In the genomic region with DNA sequence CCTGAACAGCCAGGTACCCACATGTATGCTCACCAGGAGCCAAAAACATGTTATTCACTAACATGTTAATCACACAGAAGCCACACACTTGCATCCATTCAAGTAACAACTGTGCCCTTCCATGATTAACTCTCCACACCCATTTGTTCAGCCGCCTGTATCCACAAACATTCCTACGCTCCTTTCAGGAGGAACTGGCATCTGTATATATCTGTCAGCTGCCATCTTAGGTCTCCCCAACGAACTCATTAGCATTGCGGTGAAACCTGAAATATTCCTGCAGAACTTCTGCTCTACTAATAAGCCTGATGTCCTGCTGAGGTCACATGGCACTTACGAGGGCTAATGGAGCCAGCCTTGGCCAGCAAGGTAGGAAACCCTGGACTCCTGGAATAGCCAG, we compare ENCODE assay signal across 25 cellular contexts.
"Had no signal": no experiment of that assay in that cellular context is flagged by ENCODE, and none has a peak within 500 bp of the region (broad histone marks: within the 10 kb centered on the region; RNA-seq: fewer than 3 reads in every experiment).

No MANE protein-coding gene starts in this region.

- H3K4me2 ChIP-seq: hepatocyte, neural progenitor cell, smooth muscle cell had no signal

- H3K36me3 ChIP-seq: esophagus squamous epithelium, left lung, neural progenitor cell, prostate gland, right lobe of liver, stomach, tibial artery had no signal

- H3K27me3 ChIP-seq: hepatocyte, neural progenitor cell, right lobe of liver, testis had no signal

- H3K79me2 ChIP-seq: hepatocyte had no signal

- H3K27ac ChIP-seq: esophagus squamous epithelium, hepatocyte, left lung, neural progenitor cell, prostate gland, right lobe of liver, stomach, testis, tibial artery had no signal

- DNase-seq: cortex of kidney; effector memory CD8-positive, alpha-beta T cell; erythroblast; esophagus squamous epithelium; foreskin melanocyte; head of caudate nucleus; left lung; mesenchymal stem cell; mucosa of descending colon; naive B cell; right lobe of liver; stimulated activated CD4-positive, alpha-beta T cell treated with anti-CD3 and anti-CD28 coated beads, Interleukin-12 subunit alpha, Interleukin-12 subunit beta, amount 100 ng/mL, for 4 hours; stimulated activated CD4-positive, alpha-beta T cell treated with anti-CD3 and anti-CD28 coated beads, Interleukin-1b, Interleukin-23, amount 100 ng/mL, for 48 hours; stimulated activated CD4-positive, alpha-beta T cell treated with anti-CD3 and anti-CD28 coated beads, Interleukin-4, amount 100 ng/mL, for 1 hour; stimulated activated CD8-positive, alpha-beta memory T cell treated with anti-CD3 and anti-CD28 coated beads, Interleukin-4, amount 100 ng/mL, for 48 hours; stimulated activated naive CD4-positive, alpha-beta T cell treated with Interleukin-2 at 50 U/mL for 16 hours; stomach; testis; tibial artery had no signal

- H2AFZ ChIP-seq: hepatocyte, neural progenitor cell had no signal

- H3K4me1 ChIP-seq: esophagus squamous epithelium, left lung, prostate gland, right lobe of liver, stomach, testis, tibial artery had no signal

- H3K4me3 ChIP-seq: esophagus squamous epithelium, hepatocyte, left lung, mucosa of descending colon, neural progenitor cell, prostate gland, right lobe of liver, smooth muscle cell, stomach, testis, tibial artery had no signal

- FAIRE-seq: endometrium, islet of Langerhans had no signal

- H3K9ac ChIP-seq: neural progenitor cell had no signal

- H3K9me3 ChIP-seq: esophagus squamous epithelium, left lung, mucosa of descending colon, prostate gland, right lobe of liver, stomach, testis, tibial artery had no signal
